2 cellular contexts compared by ENCODE assay signal in the genomic region with DNA sequence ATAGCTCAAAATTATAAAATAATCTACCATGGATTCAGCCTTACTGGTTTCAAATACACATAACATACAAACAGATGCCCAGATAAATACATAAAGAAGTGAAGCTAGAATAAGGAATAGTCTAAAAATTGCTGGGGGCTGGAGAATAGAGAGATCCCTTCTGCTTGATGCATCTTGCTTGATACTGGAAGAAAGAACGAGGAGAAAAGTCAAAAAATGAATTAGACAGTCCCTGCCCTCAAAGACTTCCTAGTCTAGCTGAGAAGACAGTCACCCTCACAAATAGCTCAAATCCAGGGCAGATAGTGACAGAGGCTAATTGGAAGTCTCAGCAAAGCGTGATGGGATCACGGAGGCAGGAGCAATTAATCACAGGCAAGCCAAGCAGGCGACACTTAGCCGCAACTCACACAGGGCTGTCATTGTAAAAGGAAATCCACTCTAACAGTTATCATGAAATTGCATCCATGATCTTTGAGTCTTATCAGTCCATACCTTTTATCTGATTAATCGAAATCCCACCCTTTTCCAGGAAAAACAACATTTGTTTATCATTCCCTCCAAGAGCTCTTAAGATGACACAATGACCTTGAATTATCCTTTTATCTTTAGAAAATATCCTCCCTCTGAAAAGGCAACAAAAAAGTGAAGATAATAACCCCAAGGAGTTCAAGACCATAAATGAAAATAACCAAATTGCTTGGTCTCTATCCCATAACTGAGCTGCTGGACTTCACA.
TF ChIP-seq lines count a peak whose summit lies in the region.

No MANE protein-coding gene starts in this region.

TF ChIP-seq in HEK293T, 16 proteins besides CTCF, POLR2A, EP300 and RAD21 (continued from another document):
- TF ChIP-seq, protein P1, sequence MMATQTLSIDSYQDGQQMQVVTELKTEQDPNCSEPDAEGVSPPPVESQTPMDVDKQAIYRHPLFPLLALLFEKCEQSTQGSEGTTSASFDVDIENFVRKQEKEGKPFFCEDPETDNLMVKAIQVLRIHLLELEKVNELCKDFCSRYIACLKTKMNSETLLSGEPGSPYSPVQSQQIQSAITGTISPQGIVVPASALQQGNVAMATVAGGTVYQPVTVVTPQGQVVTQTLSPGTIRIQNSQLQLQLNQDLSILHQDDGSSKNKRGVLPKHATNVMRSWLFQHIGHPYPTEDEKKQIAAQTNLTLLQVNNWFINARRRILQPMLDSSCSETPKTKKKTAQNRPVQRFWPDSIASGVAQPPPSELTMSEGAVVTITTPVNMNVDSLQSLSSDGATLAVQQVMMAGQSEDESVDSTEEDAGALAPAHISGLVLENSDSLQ (IDR thresholded peaks at IDR 0.05), result peak; percentile 93
- TF ChIP-seq FOXA1 (IDR thresholded peaks at IDR 0.05) (no peak), FOXK2 (IDR thresholded peaks at IDR 0.05) (no peak), NFRKB (IDR thresholded peaks at IDR 0.05) (no peak), TARDBP (IDR thresholded peaks at IDR 0.05) (no peak), ARNT (IDR thresholded peaks at IDR 0.05) (peak; percentile 42; the same call in 1 of the 2 replicates)
TF ChIP-seq in HEK293T: peak in this region for 2.

TF ChIP-seq in WTC11, 78 proteins besides CTCF, POLR2A, EP300 and RAD21:
- TF ChIP-seq, protein P2, sequence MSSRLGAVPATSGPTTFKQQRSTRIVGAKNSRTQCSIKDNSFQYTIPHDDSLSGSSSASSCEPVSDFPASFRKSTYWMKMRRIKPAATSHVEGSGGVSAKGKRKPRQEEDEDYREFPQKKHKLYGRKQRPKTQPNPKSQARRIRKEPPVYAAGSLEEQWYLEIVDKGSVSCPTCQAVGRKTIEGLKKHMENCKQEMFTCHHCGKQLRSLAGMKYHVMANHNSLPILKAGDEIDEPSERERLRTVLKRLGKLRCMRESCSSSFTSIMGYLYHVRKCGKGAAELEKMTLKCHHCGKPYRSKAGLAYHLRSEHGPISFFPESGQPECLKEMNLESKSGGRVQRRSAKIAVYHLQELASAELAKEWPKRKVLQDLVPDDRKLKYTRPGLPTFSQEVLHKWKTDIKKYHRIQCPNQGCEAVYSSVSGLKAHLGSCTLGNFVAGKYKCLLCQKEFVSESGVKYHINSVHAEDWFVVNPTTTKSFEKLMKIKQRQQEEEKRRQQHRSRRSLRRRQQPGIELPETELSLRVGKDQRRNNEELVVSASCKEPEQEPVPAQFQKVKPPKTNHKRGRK (CRISPR knock-in tag; IDR thresholded peaks at IDR 0.05; ENCODE audit: borderline replicate concordance), result no peak
- TF ChIP-seq ZNF232 (CRISPR knock-in tag; IDR thresholded peaks at IDR 0.05) (no peak), ZBTB21 (CRISPR knock-in tag; IDR thresholded peaks at IDR 0.05; ENCODE audit: borderline replicate concordance) (no peak), ZNF416 (CRISPR knock-in tag; IDR thresholded peaks at IDR 0.05) (no peak), TP53 (CRISPR knock-in tag; IDR thresholded peaks at IDR 0.05) (no peak), ZNF423 (CRISPR knock-in tag; IDR thresholded peaks at IDR 0.05) (no peak), ESRRA (CRISPR knock-in tag; IDR thresholded peaks at IDR 0.05; ENCODE audit: borderline replicate concordance) (no peak), GABPB1 (CRISPR knock-in tag; IDR thresholded peaks at IDR 0.05) (no peak), FOXP1 (CRISPR knock-in tag; IDR thresholded peaks at IDR 0.05; ENCODE audit: borderline replicate concordance) (no peak), JAZF1 (CRISPR knock-in tag; IDR thresholded peaks at IDR 0.05) (no peak)
- TF ChIP-seq, protein P3, sequence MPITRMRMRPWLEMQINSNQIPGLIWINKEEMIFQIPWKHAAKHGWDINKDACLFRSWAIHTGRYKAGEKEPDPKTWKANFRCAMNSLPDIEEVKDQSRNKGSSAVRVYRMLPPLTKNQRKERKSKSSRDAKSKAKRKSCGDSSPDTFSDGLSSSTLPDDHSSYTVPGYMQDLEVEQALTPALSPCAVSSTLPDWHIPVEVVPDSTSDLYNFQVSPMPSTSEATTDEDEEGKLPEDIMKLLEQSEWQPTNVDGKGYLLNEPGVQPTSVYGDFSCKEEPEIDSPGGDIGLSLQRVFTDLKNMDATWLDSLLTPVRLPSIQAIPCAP (CRISPR knock-in tag; IDR thresholded peaks at IDR 0.05), result no peak
- TF ChIP-seq, protein P4, sequence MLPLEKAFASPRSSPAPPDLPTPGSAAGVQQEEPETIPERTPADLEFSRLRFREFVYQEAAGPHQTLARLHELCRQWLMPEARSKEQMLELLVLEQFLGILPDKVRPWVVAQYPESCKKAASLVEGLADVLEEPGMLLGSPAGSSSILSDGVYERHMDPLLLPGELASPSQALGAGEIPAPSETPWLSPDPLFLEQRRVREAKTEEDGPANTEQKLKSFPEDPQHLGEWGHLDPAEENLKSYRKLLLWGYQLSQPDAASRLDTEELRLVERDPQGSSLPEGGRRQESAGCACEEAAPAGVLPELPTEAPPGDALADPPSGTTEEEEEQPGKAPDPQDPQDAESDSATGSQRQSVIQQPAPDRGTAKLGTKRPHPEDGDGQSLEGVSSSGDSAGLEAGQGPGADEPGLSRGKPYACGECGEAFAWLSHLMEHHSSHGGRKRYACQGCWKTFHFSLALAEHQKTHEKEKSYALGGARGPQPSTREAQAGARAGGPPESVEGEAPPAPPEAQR (CRISPR knock-in tag; IDR thresholded peaks at IDR 0.05), result no peak
- TF ChIP-seq, protein P5, sequence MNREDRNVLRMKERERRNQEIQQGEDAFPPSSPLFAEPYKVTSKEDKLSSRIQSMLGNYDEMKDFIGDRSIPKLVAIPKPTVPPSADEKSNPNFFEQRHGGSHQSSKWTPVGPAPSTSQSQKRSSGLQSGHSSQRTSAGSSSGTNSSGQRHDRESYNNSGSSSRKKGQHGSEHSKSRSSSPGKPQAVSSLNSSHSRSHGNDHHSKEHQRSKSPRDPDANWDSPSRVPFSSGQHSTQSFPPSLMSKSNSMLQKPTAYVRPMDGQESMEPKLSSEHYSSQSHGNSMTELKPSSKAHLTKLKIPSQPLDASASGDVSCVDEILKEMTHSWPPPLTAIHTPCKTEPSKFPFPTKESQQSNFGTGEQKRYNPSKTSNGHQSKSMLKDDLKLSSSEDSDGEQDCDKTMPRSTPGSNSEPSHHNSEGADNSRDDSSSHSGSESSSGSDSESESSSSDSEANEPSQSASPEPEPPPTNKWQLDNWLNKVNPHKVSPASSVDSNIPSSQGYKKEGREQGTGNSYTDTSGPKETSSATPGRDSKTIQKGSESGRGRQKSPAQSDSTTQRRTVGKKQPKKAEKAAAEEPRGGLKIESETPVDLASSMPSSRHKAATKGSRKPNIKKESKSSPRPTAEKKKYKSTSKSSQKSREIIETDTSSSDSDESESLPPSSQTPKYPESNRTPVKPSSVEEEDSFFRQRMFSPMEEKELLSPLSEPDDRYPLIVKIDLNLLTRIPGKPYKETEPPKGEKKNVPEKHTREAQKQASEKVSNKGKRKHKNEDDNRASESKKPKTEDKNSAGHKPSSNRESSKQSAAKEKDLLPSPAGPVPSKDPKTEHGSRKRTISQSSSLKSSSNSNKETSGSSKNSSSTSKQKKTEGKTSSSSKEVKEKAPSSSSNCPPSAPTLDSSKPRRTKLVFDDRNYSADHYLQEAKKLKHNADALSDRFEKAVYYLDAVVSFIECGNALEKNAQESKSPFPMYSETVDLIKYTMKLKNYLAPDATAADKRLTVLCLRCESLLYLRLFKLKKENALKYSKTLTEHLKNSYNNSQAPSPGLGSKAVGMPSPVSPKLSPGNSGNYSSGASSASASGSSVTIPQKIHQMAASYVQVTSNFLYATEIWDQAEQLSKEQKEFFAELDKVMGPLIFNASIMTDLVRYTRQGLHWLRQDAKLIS (CRISPR knock-in tag; IDR thresholded peaks at IDR 0.05; ENCODE audit: borderline replicate concordance), result no peak
- TF ChIP-seq, protein P6, sequence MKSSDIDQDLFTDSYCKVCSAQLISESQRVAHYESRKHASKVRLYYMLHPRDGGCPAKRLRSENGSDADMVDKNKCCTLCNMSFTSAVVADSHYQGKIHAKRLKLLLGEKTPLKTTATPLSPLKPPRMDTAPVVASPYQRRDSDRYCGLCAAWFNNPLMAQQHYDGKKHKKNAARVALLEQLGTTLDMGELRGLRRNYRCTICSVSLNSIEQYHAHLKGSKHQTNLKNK (CRISPR knock-in tag; IDR thresholded peaks at IDR 0.05), result no peak
- TF ChIP-seq, protein P7, sequence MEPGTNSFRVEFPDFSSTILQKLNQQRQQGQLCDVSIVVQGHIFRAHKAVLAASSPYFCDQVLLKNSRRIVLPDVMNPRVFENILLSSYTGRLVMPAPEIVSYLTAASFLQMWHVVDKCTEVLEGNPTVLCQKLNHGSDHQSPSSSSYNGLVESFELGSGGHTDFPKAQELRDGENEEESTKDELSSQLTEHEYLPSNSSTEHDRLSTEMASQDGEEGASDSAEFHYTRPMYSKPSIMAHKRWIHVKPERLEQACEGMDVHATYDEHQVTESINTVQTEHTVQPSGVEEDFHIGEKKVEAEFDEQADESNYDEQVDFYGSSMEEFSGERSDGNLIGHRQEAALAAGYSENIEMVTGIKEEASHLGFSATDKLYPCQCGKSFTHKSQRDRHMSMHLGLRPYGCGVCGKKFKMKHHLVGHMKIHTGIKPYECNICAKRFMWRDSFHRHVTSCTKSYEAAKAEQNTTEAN (CRISPR knock-in tag; IDR thresholded peaks at IDR 0.05), result no peak
- TF ChIP-seq, protein P8, sequence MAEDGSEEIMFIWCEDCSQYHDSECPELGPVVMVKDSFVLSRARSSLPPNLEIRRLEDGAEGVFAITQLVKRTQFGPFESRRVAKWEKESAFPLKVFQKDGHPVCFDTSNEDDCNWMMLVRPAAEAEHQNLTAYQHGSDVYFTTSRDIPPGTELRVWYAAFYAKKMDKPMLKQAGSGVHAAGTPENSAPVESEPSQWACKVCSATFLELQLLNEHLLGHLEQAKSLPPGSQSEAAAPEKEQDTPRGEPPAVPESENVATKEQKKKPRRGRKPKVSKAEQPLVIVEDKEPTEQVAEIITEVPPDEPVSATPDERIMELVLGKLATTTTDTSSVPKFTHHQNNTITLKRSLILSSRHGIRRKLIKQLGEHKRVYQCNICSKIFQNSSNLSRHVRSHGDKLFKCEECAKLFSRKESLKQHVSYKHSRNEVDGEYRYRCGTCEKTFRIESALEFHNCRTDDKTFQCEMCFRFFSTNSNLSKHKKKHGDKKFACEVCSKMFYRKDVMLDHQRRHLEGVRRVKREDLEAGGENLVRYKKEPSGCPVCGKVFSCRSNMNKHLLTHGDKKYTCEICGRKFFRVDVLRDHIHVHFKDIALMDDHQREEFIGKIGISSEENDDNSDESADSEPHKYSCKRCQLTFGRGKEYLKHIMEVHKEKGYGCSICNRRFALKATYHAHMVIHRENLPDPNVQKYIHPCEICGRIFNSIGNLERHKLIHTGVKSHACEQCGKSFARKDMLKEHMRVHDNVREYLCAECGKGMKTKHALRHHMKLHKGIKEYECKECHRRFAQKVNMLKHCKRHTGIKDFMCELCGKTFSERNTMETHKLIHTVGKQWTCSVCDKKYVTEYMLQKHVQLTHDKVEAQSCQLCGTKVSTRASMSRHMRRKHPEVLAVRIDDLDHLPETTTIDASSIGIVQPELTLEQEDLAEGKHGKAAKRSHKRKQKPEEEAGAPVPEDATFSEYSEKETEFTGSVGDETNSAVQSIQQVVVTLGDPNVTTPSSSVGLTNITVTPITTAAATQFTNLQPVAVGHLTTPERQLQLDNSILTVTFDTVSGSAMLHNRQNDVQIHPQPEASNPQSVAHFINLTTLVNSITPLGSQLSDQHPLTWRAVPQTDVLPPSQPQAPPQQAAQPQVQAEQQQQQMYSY (CRISPR knock-in tag; IDR thresholded peaks at IDR 0.05), result no peak
- TF ChIP-seq, protein P9, sequence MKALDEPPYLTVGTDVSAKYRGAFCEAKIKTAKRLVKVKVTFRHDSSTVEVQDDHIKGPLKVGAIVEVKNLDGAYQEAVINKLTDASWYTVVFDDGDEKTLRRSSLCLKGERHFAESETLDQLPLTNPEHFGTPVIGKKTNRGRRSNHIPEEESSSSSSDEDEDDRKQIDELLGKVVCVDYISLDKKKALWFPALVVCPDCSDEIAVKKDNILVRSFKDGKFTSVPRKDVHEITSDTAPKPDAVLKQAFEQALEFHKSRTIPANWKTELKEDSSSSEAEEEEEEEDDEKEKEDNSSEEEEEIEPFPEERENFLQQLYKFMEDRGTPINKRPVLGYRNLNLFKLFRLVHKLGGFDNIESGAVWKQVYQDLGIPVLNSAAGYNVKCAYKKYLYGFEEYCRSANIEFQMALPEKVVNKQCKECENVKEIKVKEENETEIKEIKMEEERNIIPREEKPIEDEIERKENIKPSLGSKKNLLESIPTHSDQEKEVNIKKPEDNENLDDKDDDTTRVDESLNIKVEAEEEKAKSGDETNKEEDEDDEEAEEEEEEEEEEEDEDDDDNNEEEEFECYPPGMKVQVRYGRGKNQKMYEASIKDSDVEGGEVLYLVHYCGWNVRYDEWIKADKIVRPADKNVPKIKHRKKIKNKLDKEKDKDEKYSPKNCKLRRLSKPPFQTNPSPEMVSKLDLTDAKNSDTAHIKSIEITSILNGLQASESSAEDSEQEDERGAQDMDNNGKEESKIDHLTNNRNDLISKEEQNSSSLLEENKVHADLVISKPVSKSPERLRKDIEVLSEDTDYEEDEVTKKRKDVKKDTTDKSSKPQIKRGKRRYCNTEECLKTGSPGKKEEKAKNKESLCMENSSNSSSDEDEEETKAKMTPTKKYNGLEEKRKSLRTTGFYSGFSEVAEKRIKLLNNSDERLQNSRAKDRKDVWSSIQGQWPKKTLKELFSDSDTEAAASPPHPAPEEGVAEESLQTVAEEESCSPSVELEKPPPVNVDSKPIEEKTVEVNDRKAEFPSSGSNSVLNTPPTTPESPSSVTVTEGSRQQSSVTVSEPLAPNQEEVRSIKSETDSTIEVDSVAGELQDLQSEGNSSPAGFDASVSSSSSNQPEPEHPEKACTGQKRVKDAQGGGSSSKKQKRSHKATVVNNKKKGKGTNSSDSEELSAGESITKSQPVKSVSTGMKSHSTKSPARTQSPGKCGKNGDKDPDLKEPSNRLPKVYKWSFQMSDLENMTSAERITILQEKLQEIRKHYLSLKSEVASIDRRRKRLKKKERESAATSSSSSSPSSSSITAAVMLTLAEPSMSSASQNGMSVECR (CRISPR knock-in tag; IDR thresholded peaks at IDR 0.05; ENCODE audit: borderline replicate concordance), result no peak
- TF ChIP-seq, protein P10, sequence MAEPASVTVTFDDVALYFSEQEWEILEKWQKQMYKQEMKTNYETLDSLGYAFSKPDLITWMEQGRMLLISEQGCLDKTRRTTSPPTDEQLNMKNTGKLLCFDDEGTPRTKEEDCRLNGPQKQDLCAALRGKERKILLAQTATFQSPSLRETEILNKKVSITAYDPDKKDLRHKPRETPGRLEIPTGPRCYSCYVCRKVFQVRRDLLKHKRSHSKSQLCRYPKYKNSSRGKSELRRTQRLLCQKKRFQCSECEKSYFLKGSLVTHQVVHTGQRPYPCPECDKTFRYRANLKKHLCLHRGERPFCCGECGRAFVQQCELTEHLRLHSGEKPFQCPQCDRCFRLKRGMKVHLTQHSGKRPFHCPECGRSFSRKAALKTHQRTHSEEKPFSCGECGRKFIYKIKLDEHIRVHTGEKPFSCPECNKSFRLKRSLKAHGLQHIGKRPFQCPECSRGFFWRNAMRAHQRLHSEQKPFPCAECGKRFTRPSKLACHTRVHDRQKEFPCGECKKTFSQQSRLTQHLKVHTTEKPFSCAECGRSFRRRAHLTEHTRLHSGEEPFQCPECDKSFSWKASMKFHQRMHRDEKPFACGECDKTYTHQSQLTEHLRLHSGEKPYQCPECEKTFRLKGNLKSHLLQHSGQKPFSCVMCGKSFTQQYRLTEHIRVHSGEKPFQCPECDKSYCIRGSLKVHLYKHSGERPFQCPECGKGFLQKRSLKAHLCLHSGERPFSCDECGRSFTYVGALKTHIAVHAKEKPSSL (CRISPR knock-in tag; conservative IDR thresholded peaks at IDR 0.05), result no peak
